Comparison of ENCODE assay signal across 28 cellular contexts in genomic region chr19:38405276-38405675, GRCh38. TPM values are rescaled to one million over a fixed set of nuclear protein-coding genes. Genes with fewer than 3 reads are reported as not detected.
A peak's percentile ranks its signal among the peaks of the same experiment; 100 is the strongest.
DNase-seq lines count a peak whose midpoint lies in the region; TF ChIP-seq lines count a peak whose summit lies in the region.
"Had no signal": no experiment of that assay in that cellular context is flagged by ENCODE, and none has a peak within 500 bp of the region (broad histone marks: within the 10 kb centered on the region; RNA-seq: fewer than 3 reads in every experiment).

No MANE protein-coding gene starts in this region.

- H3K4me3 ChIP-seq in neural progenitor cell = no peak overlapping the region
- H3K4me3 ChIP-seq in foreskin fibroblast (ENCODE audit: low read depth in 1 of 2, low read length in 2 of 2) = no peak overlapping the region
- H3K4me3 ChIP-seq in hepatocyte = no peak overlapping the region
- H3K4me3 ChIP-seq: GM23338, heart right ventricle, left ventricle myocardium inferior, SJCRH30 had no signal

- H3K27me3 ChIP-seq in neural progenitor cell (peaks cover 26% of the 10 kb centered on the region), hepatocyte (no peaks in the 10 kb centered on the region)
- H3K27me3 ChIP-seq: SJCRH30 had no signal

- H3K4me2 ChIP-seq in neural progenitor cell (no peak overlapping the region), hepatocyte (no peak overlapping the region)
- H3K4me2 ChIP-seq: GM23338 had no signal

- intact Hi-C loops in dendritic cell treated with granulocyte-macrophage colony-stimulating factor and Interleukin-4, amounts not matched to agents 40 ng/mL and 50 ng/mL, for 4 days (cut with micrococcal nuclease) = no loop called here

- no peaks in the 10 kb centered on the region for H3K4me1 ChIP-seq in neural progenitor cell
- H3K4me1 ChIP-seq in hepatocyte (ENCODE audit: insufficient read depth) = no peaks in the 10 kb centered on the region

- no peak overlapping the region for H3K27ac Mint-ChIP-seq in activated CD4-positive, alpha-beta T cell treated with anti-CD3 and anti-CD28 coated beads, Interleukin-2, amount 10 ng/mL, durations not matched to agents 7 days and 5 days
- peak overlapping the region; percentile 87 for H3K27ac Mint-ChIP-seq in dendritic cell treated with granulocyte-macrophage colony-stimulating factor and Interleukin-4, amounts not matched to agents 40 ng/mL and 50 ng/mL, for 4 days
- no peak overlapping the region for H3K27ac Mint-ChIP-seq in neural progenitor cell
- H3K27ac Mint-ChIP-seq: activated CD8-positive, alpha-beta memory T cell treated with anti-CD3 and anti-CD28 coated beads, Interleukin-2, amount 10 ng/mL, durations not matched to agents 7 days and 5 days; GM23338 had no signal

- peaks cover 17% of the 10 kb centered on the region for H3K36me3 Mint-ChIP-seq in activated CD4-positive, alpha-beta T cell treated with anti-CD3 and anti-CD28 coated beads, Interleukin-2, amount 10 ng/mL, durations not matched to agents 7 days and 5 days (ENCODE audit: low read depth)
- H3K36me3 Mint-ChIP-seq in dendritic cell treated with granulocyte-macrophage colony-stimulating factor and Interleukin-4, amounts not matched to agents 40 ng/mL and 50 ng/mL, for 4 days (ENCODE audit: low read depth) = peaks cover 69% of the 10 kb centered on the region
- peaks cover 3% of the 10 kb centered on the region for H3K36me3 Mint-ChIP-seq in neural progenitor cell

- no peaks in the 10 kb centered on the region for H3K9me3 Mint-ChIP-seq in activated CD4-positive, alpha-beta T cell treated with anti-CD3 and anti-CD28 coated beads, Interleukin-2, amount 10 ng/mL, durations not matched to agents 7 days and 5 days
- no peaks in the 10 kb centered on the region for H3K9me3 Mint-ChIP-seq in dendritic cell treated with granulocyte-macrophage colony-stimulating factor and Interleukin-4, amounts not matched to agents 40 ng/mL and 50 ng/mL, for 4 days
- H3K9me3 Mint-ChIP-seq in neural progenitor cell = no peaks in the 10 kb centered on the region
- H3K9me3 Mint-ChIP-seq: GM23338 had no signal

- H3F3A ChIP-seq in neural progenitor cell (ENCODE audit: low read depth) = peaks cover 10% of the 10 kb centered on the region

- no peaks in the 10 kb centered on the region for H3K9me3 ChIP-seq in neural progenitor cell (ENCODE audit: low read depth)
- H3K9me3 ChIP-seq in hepatocyte (ENCODE audit: low read depth) = no peaks in the 10 kb centered on the region
- H3K9me3 ChIP-seq: heart right ventricle, left ventricle myocardium inferior, SJCRH30 had no signal

- H4K20me1 ChIP-seq in neural progenitor cell (ENCODE audit: low read depth) (no peaks in the 10 kb centered on the region), hepatocyte (ENCODE audit: insufficient read depth, poor library complexity, severe bottlenecking) (no peaks in the 10 kb centered on the region)

- 97% methylated on average over 8 of the region's 8 CpGs for WGBS in hepatocyte (ENCODE audit: low lambda C conversion rate, missing lambda C conversion rate)

- H2AFZ ChIP-seq in neural progenitor cell (replicated peaks) (no peak overlapping the region), hepatocyte (no peak overlapping the region)
- H2AFZ ChIP-seq: GM23338 had no signal

- H3K27me3 Mint-ChIP-seq in activated CD4-positive, alpha-beta T cell treated with anti-CD3 and anti-CD28 coated beads, Interleukin-2, amount 10 ng/mL, durations not matched to agents 7 days and 5 days = no peaks in the 10 kb centered on the region
- peaks cover 5% of the 10 kb centered on the region for H3K27me3 Mint-ChIP-seq in dendritic cell treated with granulocyte-macrophage colony-stimulating factor and Interleukin-4, amounts not matched to agents 40 ng/mL and 50 ng/mL, for 4 days
- H3K27me3 Mint-ChIP-seq in neural progenitor cell (ENCODE audit: insufficient read depth, low read depth) = peaks cover 11% of the 10 kb centered on the region

- DNase-seq in activated CD4-positive, alpha-beta T cell treated with anti-CD3 and anti-CD28 coated beads, Interleukin-2, amount 10 ng/mL, durations not matched to agents 7 days and 5 days = no peak
- no peak for DNase-seq in activated CD4-positive, alpha-beta T cell treated with anti-CD3 and anti-CD28 coated beads, Interleukin-2, amount 50 U/mL, for 48 hours
- DNase-seq in RWPE1 (ENCODE audit: low spot score) (no peak), neural progenitor cell (ENCODE audit: low spot score) (no peak), foreskin fibroblast (no peak), NCI-H1092 (lab: John Stamatoyannopoulos, UW) (no peak), hepatocyte (ENCODE audit: low spot score) (no peak)
- DNase-seq: activated CD8-positive, alpha-beta memory T cell treated with anti-CD3 and anti-CD28 coated beads, Interleukin-2, amount 10 ng/mL, durations not matched to agents 7 days and 5 days; AML-193; amniotic stem cell; COR-L47; DMS79 treated with DMSO at 0.1 percent for 48 hours; effector memory CD4-positive, alpha-beta T cell; erythroblast; heart right ventricle; Karpas-422; left ventricle myocardium inferior; NCI-H2171; NCI-H524; SJCRH30 had no signal

- peak overlapping the region; percentile 48 for H3K4me3 Mint-ChIP-seq in activated CD4-positive, alpha-beta T cell treated with anti-CD3 and anti-CD28 coated beads, Interleukin-2, amount 10 ng/mL, durations not matched to agents 7 days and 5 days
- no peak overlapping the region for H3K4me3 Mint-ChIP-seq in dendritic cell treated with granulocyte-macrophage colony-stimulating factor and Interleukin-4, amounts not matched to agents 40 ng/mL and 50 ng/mL, for 4 days
- H3K4me3 Mint-ChIP-seq in neural progenitor cell = peak overlapping the region; percentile 67
- H3K4me3 Mint-ChIP-seq: activated CD8-positive, alpha-beta memory T cell treated with anti-CD3 and anti-CD28 coated beads, Interleukin-2, amount 10 ng/mL, durations not matched to agents 7 days and 5 days had no signal

- no peak for TF ChIP-seq CTCF in RWPE1 (conservative IDR thresholded peaks at IDR 0.05; ENCODE audit: low read depth)
- TF ChIP-seq CTCF in neural progenitor cell (IDR thresholded peaks at IDR 0.05) = no peak
- no peak for TF ChIP-seq CTCF in foreskin fibroblast (IDR thresholded peaks at IDR 0.05; ENCODE audit: low read depth, low read length)
- no peak for TF ChIP-seq CTCF in hepatocyte (IDR thresholded peaks at IDR 0.05; ENCODE audit: poor library complexity)

- peak overlapping the region; percentile 78; the same call in 1 of the 2 replicates for H3K27ac ChIP-seq in RWPE1
- no peak overlapping the region for H3K27ac ChIP-seq in neural progenitor cell
- H3K27ac ChIP-seq in hepatocyte = no peak overlapping the region
- H3K27ac ChIP-seq: heart right ventricle, left ventricle myocardium inferior, SJCRH30 had no signal

- POLR2A ChIA-PET in activated CD4-positive, alpha-beta T cell treated with anti-CD3 and anti-CD28 coated beads, Interleukin-2, amount 10 ng/mL, durations not matched to agents 7 days and 5 days (lab: Charles Lee) = no interaction called here
- POLR2A ChIA-PET in RWPE1 (lab: Yijun Ruan, JAX; ENCODE audit: low non-redundant PET) = no interaction called here

- peaks cover 27% of the 10 kb centered on the region for H3K4me1 Mint-ChIP-seq in activated CD4-positive, alpha-beta T cell treated with anti-CD3 and anti-CD28 coated beads, Interleukin-2, amount 10 ng/mL, durations not matched to agents 7 days and 5 days
- peaks cover 37% of the 10 kb centered on the region for H3K4me1 Mint-ChIP-seq in dendritic cell treated with granulocyte-macrophage colony-stimulating factor and Interleukin-4, amounts not matched to agents 40 ng/mL and 50 ng/mL, for 4 days (ENCODE audit: low read depth)
- H3K4me1 Mint-ChIP-seq in neural progenitor cell = peaks cover 3% of the 10 kb centered on the region
- H3K4me1 Mint-ChIP-seq: GM23338 had no signal

- H3K9me2 ChIP-seq in hepatocyte (replicated peaks; ENCODE audit: insufficient read depth) = no peaks in the 10 kb centered on the region

- no peak overlapping the region for H3K9ac ChIP-seq in neural progenitor cell

- CTCF ChIA-PET in activated CD4-positive, alpha-beta T cell treated with anti-CD3 and anti-CD28 coated beads, Interleukin-2, amount 10 ng/mL, durations not matched to agents 7 days and 5 days (lab: Charles Lee) = interaction anchor here (0.7 to 5.2 kb wide), 5 partner anchors 9 to 557 kb away, joined by 3 to 66 read pairs (median 3); partner anchors contain the start of genes MRPS12 and SARS2
- CTCF ChIA-PET in RWPE1 (lab: Yijun Ruan, JAX) = interaction anchor here (0.6 kb wide), 1 partner anchor 59 kb away, joined by 5 read pairs; no protein-coding TSS in a partner anchor

- H3K36me3 ChIP-seq in neural progenitor cell = no peaks in the 10 kb centered on the region
- no peaks in the 10 kb centered on the region for H3K36me3 ChIP-seq in hepatocyte (replicated peaks; ENCODE audit: insufficient read depth, low read depth)
- H3K36me3 ChIP-seq: SJCRH30 had no signal

- H3K79me2 ChIP-seq in neural progenitor cell (ENCODE audit: low read depth) (no peaks in the 10 kb centered on the region), hepatocyte (peaks cover 4% of the 10 kb centered on the region)

RNA-seq across cellular contexts. Expression of gene FAM98C, which starts 2.4 kb away (rescaled TPM):
- 10 to 100 TPM; 27.5 to 37.2 TPM for total RNA-seq in activated CD4-positive, alpha-beta T cell treated with anti-CD3 and anti-CD28 coated beads, Interleukin-2, amount 10 ng/mL, durations not matched to agents 7 days and 5 days
- 3.5 and 13.2 TPM in 2 replicates for total RNA-seq in neural progenitor cell (ENCODE audit: low replicate concordance)
- total RNA-seq in hepatocyte = 9.9 and 17.3 TPM in 2 replicates
- polyA plus RNA-seq in hepatocyte = 20.2 and 27.7 TPM in 2 replicates

RNA-seq across cellular contexts. Expression of gene SPRED3, which starts 16.8 kb away (rescaled TPM):
- total RNA-seq in activated CD4-positive, alpha-beta T cell treated with anti-CD3 and anti-CD28 coated beads, Interleukin-2, amount 10 ng/mL, durations not matched to agents 7 days and 5 days = 1 to 10 TPM; 1.2 to 1.8 TPM
- total RNA-seq in neural progenitor cell (ENCODE audit: low replicate concordance) = 0.99 and 4.6 TPM in 2 replicates
- total RNA-seq in hepatocyte = 0.68 and 4.0 TPM in 2 replicates
- polyA plus RNA-seq in hepatocyte = 2.3 and 3.9 TPM in 2 replicates
- total RNA-seq: skeletal muscle tissue had no signal

RNA-seq across cellular contexts. Expression of gene GGN, which starts 17.4 kb away (rescaled TPM):
- total RNA-seq in activated CD4-positive, alpha-beta T cell treated with anti-CD3 and anti-CD28 coated beads, Interleukin-2, amount 10 ng/mL, durations not matched to agents 7 days and 5 days = not detected
- total RNA-seq in neural progenitor cell (ENCODE audit: low replicate concordance) = 1.0 TPM in 1 of 2 replicates, not detected in the other
- total RNA-seq in hepatocyte = 0.12 and 0.60 TPM in 2 replicates
- 1.1 and 1.6 TPM in 2 replicates for polyA plus RNA-seq in hepatocyte
- total RNA-seq: activated CD8-positive, alpha-beta memory T cell treated with anti-CD3 and anti-CD28 coated beads, Interleukin-2, amount 10 ng/mL, durations not matched to agents 7 days and 5 days; left ventricle myocardium inferior; skeletal muscle tissue; urinary bladder had no signal

RNA-seq across cellular contexts. Expression of gene RASGRP4, which starts 20.7 kb away (rescaled TPM):
- total RNA-seq in activated CD4-positive, alpha-beta T cell treated with anti-CD3 and anti-CD28 coated beads, Interleukin-2, amount 10 ng/mL, durations not matched to agents 7 days and 5 days = 1 to 10 TPM; 2.6 to 3.8 TPM
- total RNA-seq in neural progenitor cell (ENCODE audit: low replicate concordance) (0.09 TPM in 1 of 2 replicates, not detected in the other), hepatocyte (0.07 and 0.36 TPM in 2 replicates)
- polyA plus RNA-seq in hepatocyte = 0.44 TPM in 1 of 2 replicates, not detected in the other
- total RNA-seq: A172, bronchial epithelial cell, fibroblast of villous mesenchyme, pulmonary artery endothelial cell had no signal

RNA-seq across cellular contexts. Expression of gene RYR1, which starts 28.2 kb away (rescaled TPM):
- total RNA-seq in activated CD4-positive, alpha-beta T cell treated with anti-CD3 and anti-CD28 coated beads, Interleukin-2, amount 10 ng/mL, durations not matched to agents 7 days and 5 days = 1 to 10 TPM in 1 of 2 experiments, under 1 TPM in 1; 0.79 to 1.0 TPM
- 0.60 and 2.2 TPM in 2 replicates for total RNA-seq in neural progenitor cell (ENCODE audit: low replicate concordance)
- total RNA-seq in hepatocyte = 0.04 and 0.07 TPM in 2 replicates
- polyA plus RNA-seq in hepatocyte = 0.21 and 0.39 TPM in 2 replicates
- total RNA-seq: A172 had no signal
